ENCODE assay signal across 16 cellular contexts in genomic region chr12:102441077-102441596, GRCh38. TPM values are rescaled to one million over a fixed set of nuclear protein-coding genes. Genes with fewer than 3 reads are reported as not detected.
"Had no signal": no experiment of that assay in that cellular context is flagged by ENCODE, and none has a peak within 500 bp of the region (broad histone marks: within the 10 kb centered on the region; RNA-seq: fewer than 3 reads in every experiment).

No MANE protein-coding gene starts in this region.

- H3K27ac Mint-ChIP-seq: activated naive CD4-positive, alpha-beta T cell treated with anti-CD3 and anti-CD28 coated beads for 36 hours; naive thymus-derived CD8-positive, alpha-beta T cell; stimulated activated memory B cell treated with anti-CD40 and anti-IgM and Interleukin-4, amounts not matched to agents 10 μg/mL and 1 μg/mL and 100 μg/mL, for 72 hours had no signal

- H3K9me3 Mint-ChIP-seq: activated naive CD4-positive, alpha-beta T cell treated with anti-CD3 and anti-CD28 coated beads for 36 hours had no signal

- H3K4me1 ChIP-seq: adrenal gland, uterus had no signal

- H3K36me3 ChIP-seq: adrenal gland, cardiac muscle cell, left ventricle myocardium inferior, tibial nerve, uterus had no signal

- H3K36me3 Mint-ChIP-seq: naive thymus-derived CD8-positive, alpha-beta T cell; stimulated activated memory B cell treated with anti-CD40 and anti-IgM and Interleukin-4, amounts not matched to agents 10 μg/mL and 1 μg/mL and 100 μg/mL, for 72 hours had no signal

- ATAC-seq: naive thymus-derived CD8-positive, alpha-beta T cell; stimulated activated memory B cell treated with anti-CD40 and anti-IgM and Interleukin-4, amounts not matched to agents 10 μg/mL and 1 μg/mL and 100 μg/mL, for 72 hours had no signal

- H3K4me3 ChIP-seq: adrenal gland, cardiac muscle cell, left ventricle myocardium inferior, tibial nerve, uterus had no signal

- DNase-seq: activated CD4-positive, alpha-beta T cell treated with anti-CD3 and anti-CD28 coated beads for 4 hours; activated naive CD4-positive, alpha-beta T cell treated with anti-CD3 and anti-CD28 coated beads for 36 hours; adrenal gland; hippocampal formation; kidney; left ventricle myocardium inferior; mesenchymal stem cell; naive thymus-derived CD8-positive, alpha-beta T cell; posterior cingulate gyrus; retina; substantia nigra; T1000; uterus had no signal

- H3K9me3 ChIP-seq: adrenal gland, left ventricle myocardium inferior, tibial nerve, uterus had no signal

- H3K27me3 ChIP-seq: adrenal gland, cardiac muscle cell, tibial nerve, uterus had no signal

- H3K27ac ChIP-seq: adrenal gland, cardiac muscle cell, tibial nerve had no signal

- H3K4me3 Mint-ChIP-seq: activated naive CD4-positive, alpha-beta T cell treated with anti-CD3 and anti-CD28 coated beads for 36 hours; naive thymus-derived CD8-positive, alpha-beta T cell; stimulated activated memory B cell treated with anti-CD40 and anti-IgM and Interleukin-4, amounts not matched to agents 10 μg/mL and 1 μg/mL and 100 μg/mL, for 72 hours had no signal

- H3K4me1 Mint-ChIP-seq: naive thymus-derived CD8-positive, alpha-beta T cell; stimulated activated memory B cell treated with anti-CD40 and anti-IgM and Interleukin-4, amounts not matched to agents 10 μg/mL and 1 μg/mL and 100 μg/mL, for 72 hours had no signal

RNA-seq across cellular contexts. Expression of gene IGF1, which starts 39.2 kb away (rescaled TPM):
- total RNA-seq: activated naive CD4-positive, alpha-beta T cell treated with anti-CD3 and anti-CD28 coated beads for 36 hours; cardiac muscle cell had no signal
- polyA plus RNA-seq: cardiac muscle cell; naive thymus-derived CD8-positive, alpha-beta T cell had no signal
